8 cellular contexts compared by ENCODE assay signal in the genomic region with DNA sequence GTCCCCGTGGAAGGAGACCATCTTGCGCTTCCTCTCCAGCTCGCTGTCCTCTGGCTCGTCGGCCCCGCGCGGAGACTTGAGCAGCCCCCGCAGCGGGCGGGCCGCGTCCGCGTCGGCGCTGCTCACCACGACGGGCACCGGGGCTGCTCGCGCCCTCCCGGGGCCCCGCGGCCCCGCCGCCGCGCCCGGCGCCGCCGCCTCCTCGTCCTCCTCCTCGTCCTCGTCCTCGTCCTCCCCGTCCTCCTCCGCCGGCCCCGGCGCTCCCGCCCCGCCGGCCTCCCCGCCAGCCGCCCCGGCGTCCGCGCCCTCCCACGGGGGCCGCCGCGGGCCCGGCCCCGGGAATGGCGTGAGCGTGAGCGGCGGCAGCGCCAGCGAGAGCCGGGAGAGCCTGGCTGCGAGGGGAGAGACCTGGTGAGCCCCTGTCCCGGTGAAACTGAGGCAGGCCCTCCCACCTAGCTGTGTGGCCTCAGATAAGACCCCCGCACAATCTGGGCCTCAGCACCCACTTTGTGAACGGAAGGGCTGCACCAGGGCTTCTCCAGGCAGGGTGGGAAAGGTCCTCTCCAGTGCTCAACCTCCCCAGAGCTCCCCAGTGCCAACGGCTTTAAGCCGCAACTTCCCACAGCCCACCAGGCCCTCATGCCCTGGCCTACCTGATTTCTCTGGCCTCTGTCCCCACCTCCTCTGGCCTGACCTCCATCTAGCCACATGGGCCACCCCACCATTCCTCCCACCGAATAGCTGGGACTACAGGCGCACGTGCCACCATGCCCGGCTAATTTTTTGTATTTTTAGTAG. TPM values are rescaled to one million over a fixed set of nuclear protein-coding genes. Genes with fewer than 3 reads are reported as not detected.
A peak's percentile ranks its signal among the peaks of the same experiment; 100 is the strongest.
DNase-seq lines count a peak whose midpoint lies in the region; ATAC-seq and TF ChIP-seq lines count a peak whose summit lies in the region.

No MANE protein-coding gene starts in this region.

- WGBS in iPS DF 6.9 (ENCODE audit: insufficient coverage, insufficient read length): no CpG with 5 or more reads among the region's 74 CpGs
- 7 to 64% (median 12%) methylated on average over 8 to 74 of the region's 74 CpGs for WGBS in stomach, 5 donors

- POLR2A ChIA-PET in activated CD8-positive, alpha-beta T cell treated with anti-CD3 and anti-CD28 coated beads, Interleukin-2, amount 10 ng/mL, durations not matched to agents 7 days and 5 days (lab: Charles Lee): no interaction called here
- POLR2A ChIA-PET in HEK293T (lab: Yijun Ruan, JAX): interaction anchor here (0.7 to 1.7 kb wide), 12 partner anchors 8 to 290 kb away, joined by 3 to 6 read pairs (median 4); partner anchors contain the start of genes GRWD1, KDELR1, RPL18 and SPHK2

- peak overlapping the region; percentile 50 for H3K4me3 ChIP-seq in HAP-1
- peak overlapping the region; percentile 86 for H3K4me3 ChIP-seq in iPS DF 6.9 (ENCODE audit: low read length)
- H3K4me3 ChIP-seq in stomach: peak overlapping the region; percentile 47 to 58 (median 52)

- H3K36me3 Mint-ChIP-seq in activated CD8-positive, alpha-beta T cell treated with anti-CD3 and anti-CD28 coated beads, Interleukin-2, amount 10 ng/mL, durations not matched to agents 7 days and 5 days (ENCODE audit: low read depth): no peaks in the 10 kb centered on the region

- CTCF ChIA-PET in activated CD8-positive, alpha-beta T cell treated with anti-CD3 and anti-CD28 coated beads, Interleukin-2, amount 10 ng/mL, durations not matched to agents 7 days and 5 days (lab: Charles Lee): interaction anchor here (1.2 to 2.6 kb wide), 7 partner anchors 12 to 180 kb away, joined by 3 to 10 read pairs (median 3); partner anchors contain the start of gene KDELR1
- CTCF ChIA-PET in HEK293T (lab: Yijun Ruan, JAX): interaction anchor here (0.6 to 1.9 kb wide), 3 partner anchors 12 to 223 kb away, joined by 5 to 7 read pairs (median 6); no protein-coding TSS in a partner anchor

- H3K9me3 ChIP-seq in HAP-1: no peaks in the 10 kb centered on the region
- no peaks in the 10 kb centered on the region for H3K9me3 ChIP-seq in iPS DF 6.9 (ENCODE audit: control insufficient read depth, insufficient read depth, low read length)
- H3K9me3 ChIP-seq in stomach: no peaks in the 10 kb centered on the region

- no peak overlapping the region for H3K27ac ChIP-seq in iPS DF 6.9 (ENCODE audit: low read length)
- H3K27ac ChIP-seq in stomach: peak overlapping the region; percentile 55 to 87 (median 81)

- no peak for ATAC-seq in activated CD8-positive, alpha-beta T cell treated with anti-CD3 and anti-CD28 coated beads, Interleukin-2, amount 10 ng/mL, durations not matched to agents 7 days and 5 days

- H3K4me1 Mint-ChIP-seq in activated CD8-positive, alpha-beta T cell treated with anti-CD3 and anti-CD28 coated beads, Interleukin-2, amount 10 ng/mL, durations not matched to agents 7 days and 5 days (ENCODE audit: low read depth): peaks cover 45% of the 10 kb centered on the region

- in situ Hi-C loops in HAP-1 (cut with MboI; ENCODE audit: low sequenced_read_pairs): no loop called here

- DNase-seq in HAP-1 (ENCODE audit: low spot score in 2 of 2) (no peak), iPS DF 6.9 (ENCODE audit: low read depth, low spot score) (no peak), stomach (no peak), HEK293T (ENCODE audit: extremely low spot score) (no peak), activated gamma-delta T cell treated with Interleukin-2 at 50 U/mL for 16 hours (no peak), NCI-H345 treated with DMSO at 0.1 percent for 48 hours (lab: John Stamatoyannopoulos, UW; ENCODE audit: unreplicated experiment) (no peak)
- no peak for DNase-seq in activated CD8-positive, alpha-beta T cell treated with anti-CD3 and anti-CD28 coated beads, Interleukin-2, amount 10 ng/mL, durations not matched to agents 7 days and 5 days
- no peak for DNase-seq in central memory CD4-positive, alpha-beta T cell

- intact Hi-C loops in stomach (cut with DNase I; ENCODE audit: low total_unique reads): no loop called here

- H3K36me3 ChIP-seq in HAP-1 (replicated peaks) (no peaks in the 10 kb centered on the region), iPS DF 6.9 (ENCODE audit: control insufficient read depth, insufficient read depth, low read length) (no peaks in the 10 kb centered on the region; the same call in 1 of the 2 replicates), stomach (no peaks in the 10 kb centered on the region)

- H3K4me1 ChIP-seq in HAP-1 (peaks cover 16% of the 10 kb centered on the region), iPS DF 6.9 (ENCODE audit: control insufficient read depth, insufficient read depth, low read length) (peaks cover 3% of the 10 kb centered on the region; the same call in 1 of the 2 replicates), stomach (peaks cover 35 to 88% (median 66%) of the 10 kb centered on the region in 4 donors)

- no peak overlapping the region for H3K27ac Mint-ChIP-seq in activated CD8-positive, alpha-beta T cell treated with anti-CD3 and anti-CD28 coated beads, Interleukin-2, amount 10 ng/mL, durations not matched to agents 7 days and 5 days

- peaks cover 31% of the 10 kb centered on the region for H3K27me3 Mint-ChIP-seq in activated CD8-positive, alpha-beta T cell treated with anti-CD3 and anti-CD28 coated beads, Interleukin-2, amount 10 ng/mL, durations not matched to agents 7 days and 5 days (ENCODE audit: low read depth)

- TF ChIP-seq EP300 in stomach (IDR thresholded peaks at IDR 0.05): no peak

- H3K9me3 Mint-ChIP-seq in activated CD8-positive, alpha-beta T cell treated with anti-CD3 and anti-CD28 coated beads, Interleukin-2, amount 10 ng/mL, durations not matched to agents 7 days and 5 days (ENCODE audit: insufficient read depth): no peaks in the 10 kb centered on the region

- H3K4me3 Mint-ChIP-seq in activated CD8-positive, alpha-beta T cell treated with anti-CD3 and anti-CD28 coated beads, Interleukin-2, amount 10 ng/mL, durations not matched to agents 7 days and 5 days: peak overlapping the region; percentile 63

- no peak for TF ChIP-seq CTCF in stomach (IDR thresholded peaks at IDR 0.05)

- H3K27me3 ChIP-seq in HAP-1 (ENCODE audit: low read depth): no peaks in the 10 kb centered on the region
- no peaks in the 10 kb centered on the region for H3K27me3 ChIP-seq in iPS DF 6.9 (ENCODE audit: control insufficient read depth, insufficient read depth, low read length)
- peaks cover 0 to 48% (median 12%) of the 10 kb centered on the region in 3 donors for H3K27me3 ChIP-seq in stomach

- no peak for TF ChIP-seq POLR2A in stomach (IDR thresholded peaks at IDR 0.05)

TF ChIP-seq in HEK293T, 16 proteins besides CTCF, POLR2A, EP300 and RAD21:
- TF ChIP-seq TARDBP (IDR thresholded peaks at IDR 0.05): no peak
- no peak for TF ChIP-seq ARNT (IDR thresholded peaks at IDR 0.05)
- no peak for TF ChIP-seq BHLHE40 (IDR thresholded peaks at IDR 0.05; ENCODE audit: borderline replicate concordance)
- no peak for TF ChIP-seq FOXA1 (IDR thresholded peaks at IDR 0.05)
- no peak for TF ChIP-seq SUZ12 (IDR thresholded peaks at IDR 0.05)
- no peak for TF ChIP-seq CTBP1 (IDR thresholded peaks at IDR 0.05; ENCODE audit: borderline replicate concordance)
- TF ChIP-seq ZNF384 (IDR thresholded peaks at IDR 0.05): no peak
- TF ChIP-seq PKNOX1 (IDR thresholded peaks at IDR 0.05): no peak
- no peak for TF ChIP-seq L3MBTL2 (conservative IDR thresholded peaks at IDR 0.05)
- no peak for TF ChIP-seq FOXM1 (IDR thresholded peaks at IDR 0.05; ENCODE audit: borderline replicate concordance)
- no peak for TF ChIP-seq SP1 (IDR thresholded peaks at IDR 0.05)

RNA-seq across cellular contexts. Expression of gene LMTK3, which starts 17.7 kb away (rescaled TPM):
- total RNA-seq in activated CD8-positive, alpha-beta T cell treated with anti-CD3 and anti-CD28 coated beads, Interleukin-2, amount 10 ng/mL, durations not matched to agents 7 days and 5 days: 1 to 10 TPM; 2.8 to 3.7 TPM
- total RNA-seq in stomach: 10 to 100 TPM in 1 of 5 donors, 1 to 10 TPM in 1, under 1 TPM in 2, not detected in 1; 0.45 to 23.5 (median 1.1) TPM
- 1 to 10 TPM; 1.1 to 3.5 (median 2.8) TPM for polyA plus RNA-seq in stomach

RNA-seq across cellular contexts. Expression of gene CYTH2, which starts 24.7 kb away (rescaled TPM):
- 10 to 100 TPM; 48.3 to 50.3 TPM for total RNA-seq in activated CD8-positive, alpha-beta T cell treated with anti-CD3 and anti-CD28 coated beads, Interleukin-2, amount 10 ng/mL, durations not matched to agents 7 days and 5 days
- total RNA-seq in stomach: 100 to 1,000 TPM in 2 of 5 donors, 10 to 100 TPM in 3; 39.3 to 229 (median 75.9) TPM
- polyA plus RNA-seq in stomach: 10 to 100 TPM; 46.3 to 63.7 (median 48.8) TPM

RNA-seq across cellular contexts. Expression of gene KCNJ14, which starts 38.5 kb away (rescaled TPM):
- 1 to 10 TPM; 1.4 to 1.5 TPM for total RNA-seq in activated CD8-positive, alpha-beta T cell treated with anti-CD3 and anti-CD28 coated beads, Interleukin-2, amount 10 ng/mL, durations not matched to agents 7 days and 5 days
- 1 to 10 TPM in 2 of 5 donors, under 1 TPM in 1, not detected in 2; 0.92 to 4.6 (median 1.0) TPM for total RNA-seq in stomach
- under 1 TPM in 2 of 3 donors, not detected in 1; 0.19 to 0.75 TPM for polyA plus RNA-seq in stomach

RNA-seq across cellular contexts. Expression of gene GRWD1, which starts 48.1 kb away (rescaled TPM):
- 10 to 100 TPM; 46.4 to 50.4 TPM for total RNA-seq in activated CD8-positive, alpha-beta T cell treated with anti-CD3 and anti-CD28 coated beads, Interleukin-2, amount 10 ng/mL, durations not matched to agents 7 days and 5 days
- total RNA-seq in stomach: 10 to 100 TPM in 4 of 5 donors, 1 to 10 TPM in 1; 5.8 to 49.4 (median 18.5) TPM
- polyA plus RNA-seq in stomach: 10 to 100 TPM in 2 of 3 donors, 1 to 10 TPM in 1; 7.6 to 13.9 (median 12.8) TPM

RNA-seq across cellular contexts. Expression of gene SULT2B1, which starts 58.1 kb away (rescaled TPM):
- not detected for total RNA-seq in activated CD8-positive, alpha-beta T cell treated with anti-CD3 and anti-CD28 coated beads, Interleukin-2, amount 10 ng/mL, durations not matched to agents 7 days and 5 days
- total RNA-seq in stomach: 1 to 10 TPM in 2 of 5 donors, not detected in 3; 2.6 to 3.1 TPM
- polyA plus RNA-seq in stomach: 10 to 100 TPM in 1 of 3 donors, 1 to 10 TPM in 2; 2.0 to 46.8 (median 5.0) TPM
